ENCODE assay signal across 1 cellular context in the genomic region with DNA sequence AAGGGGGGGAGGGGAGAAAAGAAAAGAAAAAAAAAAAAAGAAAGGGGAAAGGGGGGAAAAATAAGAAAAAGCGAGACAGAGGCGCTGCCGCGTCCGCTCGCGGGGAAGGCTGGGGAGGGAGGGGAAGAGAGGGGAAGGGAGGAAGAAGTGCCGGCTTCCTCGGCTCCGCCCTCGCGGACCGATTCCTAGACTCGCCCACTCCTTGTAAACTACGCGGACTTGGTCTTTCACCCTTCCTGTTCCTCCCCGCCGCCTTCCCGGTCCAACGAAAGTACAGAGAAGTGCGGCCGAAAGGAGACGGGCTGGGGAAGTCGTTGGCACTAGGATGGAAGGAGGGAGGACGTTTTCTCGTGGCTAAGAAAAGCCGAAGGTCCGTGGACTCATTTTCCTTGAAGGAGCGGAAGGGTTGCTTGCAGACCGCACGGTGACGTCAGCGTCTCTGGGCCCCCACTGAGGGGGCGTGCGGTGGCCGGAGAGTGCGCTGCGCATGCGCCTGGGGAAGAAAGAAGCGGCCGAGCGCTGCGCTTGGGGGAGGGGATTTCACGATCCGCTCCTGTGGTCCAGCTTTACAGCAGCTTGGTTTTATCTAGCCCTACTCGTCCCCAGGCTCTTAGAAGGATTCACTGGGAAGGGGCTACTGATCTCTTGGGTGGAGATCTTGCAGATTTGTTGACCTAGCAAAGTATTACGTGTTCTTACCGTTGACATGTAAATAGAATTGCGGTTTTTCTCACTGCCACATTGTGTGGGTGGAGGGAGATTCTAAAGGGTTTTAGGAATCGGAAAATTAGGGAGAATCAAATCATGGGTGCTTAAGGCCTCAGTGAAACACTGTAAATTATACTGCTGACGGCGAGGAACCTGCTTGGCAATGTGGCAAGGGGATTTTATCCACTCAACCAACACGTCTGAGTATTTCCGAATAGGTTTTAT.
TF ChIP-seq lines count a peak whose summit lies in the region.

A gene with protein sequence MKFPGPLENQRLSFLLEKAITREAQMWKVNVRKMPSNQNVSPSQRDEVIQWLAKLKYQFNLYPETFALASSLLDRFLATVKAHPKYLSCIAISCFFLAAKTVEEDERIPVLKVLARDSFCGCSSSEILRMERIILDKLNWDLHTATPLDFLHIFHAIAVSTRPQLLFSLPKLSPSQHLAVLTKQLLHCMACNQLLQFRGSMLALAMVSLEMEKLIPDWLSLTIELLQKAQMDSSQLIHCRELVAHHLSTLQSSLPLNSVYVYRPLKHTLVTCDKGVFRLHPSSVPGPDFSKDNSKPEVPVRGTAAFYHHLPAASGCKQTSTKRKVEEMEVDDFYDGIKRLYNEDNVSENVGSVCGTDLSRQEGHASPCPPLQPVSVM (minus strand): TSS at position 121 of the 933 bp plus-strand sequence. CDS start 9,627 bp downstream, outside the sequence.

TF ChIP-seq in HepG2, 621 proteins besides CTCF, POLR2A, EP300 and RAD21 (continued from another document):
- TF ChIP-seq, protein P1, sequence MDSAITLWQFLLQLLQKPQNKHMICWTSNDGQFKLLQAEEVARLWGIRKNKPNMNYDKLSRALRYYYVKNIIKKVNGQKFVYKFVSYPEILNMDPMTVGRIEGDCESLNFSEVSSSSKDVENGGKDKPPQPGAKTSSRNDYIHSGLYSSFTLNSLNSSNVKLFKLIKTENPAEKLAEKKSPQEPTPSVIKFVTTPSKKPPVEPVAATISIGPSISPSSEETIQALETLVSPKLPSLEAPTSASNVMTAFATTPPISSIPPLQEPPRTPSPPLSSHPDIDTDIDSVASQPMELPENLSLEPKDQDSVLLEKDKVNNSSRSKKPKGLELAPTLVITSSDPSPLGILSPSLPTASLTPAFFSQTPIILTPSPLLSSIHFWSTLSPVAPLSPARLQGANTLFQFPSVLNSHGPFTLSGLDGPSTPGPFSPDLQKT (CRISPR knock-in tag; IDR thresholded peaks at IDR 0.05; ENCODE audit: borderline replicate concordance), result no peak
- TF ChIP-seq, protein P2, sequence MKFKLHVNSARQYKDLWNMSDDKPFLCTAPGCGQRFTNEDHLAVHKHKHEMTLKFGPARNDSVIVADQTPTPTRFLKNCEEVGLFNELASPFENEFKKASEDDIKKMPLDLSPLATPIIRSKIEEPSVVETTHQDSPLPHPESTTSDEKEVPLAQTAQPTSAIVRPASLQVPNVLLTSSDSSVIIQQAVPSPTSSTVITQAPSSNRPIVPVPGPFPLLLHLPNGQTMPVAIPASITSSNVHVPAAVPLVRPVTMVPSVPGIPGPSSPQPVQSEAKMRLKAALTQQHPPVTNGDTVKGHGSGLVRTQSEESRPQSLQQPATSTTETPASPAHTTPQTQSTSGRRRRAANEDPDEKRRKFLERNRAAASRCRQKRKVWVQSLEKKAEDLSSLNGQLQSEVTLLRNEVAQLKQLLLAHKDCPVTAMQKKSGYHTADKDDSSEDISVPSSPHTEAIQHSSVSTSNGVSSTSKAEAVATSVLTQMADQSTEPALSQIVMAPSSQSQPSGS (CRISPR knock-in tag; IDR thresholded peaks at IDR 0.05), result peak; percentile 100
- no peak for TF ChIP-seq ARHGAP35 (CRISPR knock-in tag; IDR thresholded peaks at IDR 0.05; ENCODE audit: borderline replicate concordance)
- 0 out of 2 replicates have a peak, but pooled peaks have one; percentile 32 for TF ChIP-seq TOPORS (CRISPR knock-in tag; IDR thresholded peaks at IDR 0.05)
- TF ChIP-seq SRF (IDR thresholded peaks at IDR 0.05; ENCODE audit: low read depth, low read length), result no peak
- no peak for TF ChIP-seq ZNF510 (CRISPR knock-in tag; IDR thresholded peaks at IDR 0.05; ENCODE audit: low read depth)
- TF ChIP-seq HIVEP1 (CRISPR knock-in tag; IDR thresholded peaks at IDR 0.05), result peak; percentile 93
- no peak for TF ChIP-seq ZFAT (CRISPR knock-in tag; conservative IDR thresholded peaks at IDR 0.05)
- no peak for TF ChIP-seq SUZ12 (IDR thresholded peaks at IDR 0.05; ENCODE audit: low read depth, low read length)
- TF ChIP-seq ZNF746 (CRISPR knock-in tag; IDR thresholded peaks at IDR 0.05), result peak; percentile 58; the same call in 1 of the 2 replicates
- TF ChIP-seq ZNF432 (CRISPR knock-in tag; IDR thresholded peaks at IDR 0.05; ENCODE audit: borderline replicate concordance), result no peak
- TF ChIP-seq, protein P3, sequence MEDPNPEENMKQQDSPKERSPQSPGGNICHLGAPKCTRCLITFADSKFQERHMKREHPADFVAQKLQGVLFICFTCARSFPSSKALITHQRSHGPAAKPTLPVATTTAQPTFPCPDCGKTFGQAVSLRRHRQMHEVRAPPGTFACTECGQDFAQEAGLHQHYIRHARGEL (CRISPR knock-in tag; IDR thresholded peaks at IDR 0.05), result no peak
- TF ChIP-seq ZNF644 (CRISPR knock-in tag; IDR thresholded peaks at IDR 0.05; ENCODE audit: low read depth), result no peak
- TF ChIP-seq ZBTB1 (CRISPR knock-in tag; IDR thresholded peaks at IDR 0.05; ENCODE audit: borderline replicate concordance), result no peak
- no peak for TF ChIP-seq SCMH1 (CRISPR knock-in tag; IDR thresholded peaks at IDR 0.05; ENCODE audit: borderline replicate concordance)
- peak; percentile 56 for TF ChIP-seq MED8 (CRISPR knock-in tag; IDR thresholded peaks at IDR 0.05; ENCODE audit: insufficient replicate concordance)
- TF ChIP-seq, protein P4, sequence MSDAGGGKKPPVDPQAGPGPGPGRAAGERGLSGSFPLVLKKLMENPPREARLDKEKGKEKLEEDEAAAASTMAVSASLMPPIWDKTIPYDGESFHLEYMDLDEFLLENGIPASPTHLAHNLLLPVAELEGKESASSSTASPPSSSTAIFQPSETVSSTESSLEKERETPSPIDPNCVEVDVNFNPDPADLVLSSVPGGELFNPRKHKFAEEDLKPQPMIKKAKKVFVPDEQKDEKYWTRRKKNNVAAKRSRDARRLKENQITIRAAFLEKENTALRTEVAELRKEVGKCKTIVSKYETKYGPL (CRISPR knock-in tag; IDR thresholded peaks at IDR 0.05), result no peak
- TF ChIP-seq, protein P5, sequence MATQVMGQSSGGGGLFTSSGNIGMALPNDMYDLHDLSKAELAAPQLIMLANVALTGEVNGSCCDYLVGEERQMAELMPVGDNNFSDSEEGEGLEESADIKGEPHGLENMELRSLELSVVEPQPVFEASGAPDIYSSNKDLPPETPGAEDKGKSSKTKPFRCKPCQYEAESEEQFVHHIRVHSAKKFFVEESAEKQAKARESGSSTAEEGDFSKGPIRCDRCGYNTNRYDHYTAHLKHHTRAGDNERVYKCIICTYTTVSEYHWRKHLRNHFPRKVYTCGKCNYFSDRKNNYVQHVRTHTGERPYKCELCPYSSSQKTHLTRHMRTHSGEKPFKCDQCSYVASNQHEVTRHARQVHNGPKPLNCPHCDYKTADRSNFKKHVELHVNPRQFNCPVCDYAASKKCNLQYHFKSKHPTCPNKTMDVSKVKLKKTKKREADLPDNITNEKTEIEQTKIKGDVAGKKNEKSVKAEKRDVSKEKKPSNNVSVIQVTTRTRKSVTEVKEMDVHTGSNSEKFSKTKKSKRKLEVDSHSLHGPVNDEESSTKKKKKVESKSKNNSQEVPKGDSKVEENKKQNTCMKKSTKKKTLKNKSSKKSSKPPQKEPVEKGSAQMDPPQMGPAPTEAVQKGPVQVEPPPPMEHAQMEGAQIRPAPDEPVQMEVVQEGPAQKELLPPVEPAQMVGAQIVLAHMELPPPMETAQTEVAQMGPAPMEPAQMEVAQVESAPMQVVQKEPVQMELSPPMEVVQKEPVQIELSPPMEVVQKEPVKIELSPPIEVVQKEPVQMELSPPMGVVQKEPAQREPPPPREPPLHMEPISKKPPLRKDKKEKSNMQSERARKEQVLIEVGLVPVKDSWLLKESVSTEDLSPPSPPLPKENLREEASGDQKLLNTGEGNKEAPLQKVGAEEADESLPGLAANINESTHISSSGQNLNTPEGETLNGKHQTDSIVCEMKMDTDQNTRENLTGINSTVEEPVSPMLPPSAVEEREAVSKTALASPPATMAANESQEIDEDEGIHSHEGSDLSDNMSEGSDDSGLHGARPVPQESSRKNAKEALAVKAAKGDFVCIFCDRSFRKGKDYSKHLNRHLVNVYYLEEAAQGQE (IDR thresholded peaks at IDR 0.05; ENCODE audit: borderline replicate concordance in 1 of 2, low read depth in 1 of 2, low read length in 2 of 2), result peak in 1 of 2 experiments; percentile 14; a peak in 1 of 4 replicates
- peak; percentile 31; the same call in 1 of the 2 replicates for TF ChIP-seq EEA1 (CRISPR knock-in tag; IDR thresholded peaks at IDR 0.05; ENCODE audit: borderline replicate concordance)
TF ChIP-seq in HepG2: peak in this region for 315.
